ENCODE assay signal across 10 cellular contexts in the genomic region with DNA sequence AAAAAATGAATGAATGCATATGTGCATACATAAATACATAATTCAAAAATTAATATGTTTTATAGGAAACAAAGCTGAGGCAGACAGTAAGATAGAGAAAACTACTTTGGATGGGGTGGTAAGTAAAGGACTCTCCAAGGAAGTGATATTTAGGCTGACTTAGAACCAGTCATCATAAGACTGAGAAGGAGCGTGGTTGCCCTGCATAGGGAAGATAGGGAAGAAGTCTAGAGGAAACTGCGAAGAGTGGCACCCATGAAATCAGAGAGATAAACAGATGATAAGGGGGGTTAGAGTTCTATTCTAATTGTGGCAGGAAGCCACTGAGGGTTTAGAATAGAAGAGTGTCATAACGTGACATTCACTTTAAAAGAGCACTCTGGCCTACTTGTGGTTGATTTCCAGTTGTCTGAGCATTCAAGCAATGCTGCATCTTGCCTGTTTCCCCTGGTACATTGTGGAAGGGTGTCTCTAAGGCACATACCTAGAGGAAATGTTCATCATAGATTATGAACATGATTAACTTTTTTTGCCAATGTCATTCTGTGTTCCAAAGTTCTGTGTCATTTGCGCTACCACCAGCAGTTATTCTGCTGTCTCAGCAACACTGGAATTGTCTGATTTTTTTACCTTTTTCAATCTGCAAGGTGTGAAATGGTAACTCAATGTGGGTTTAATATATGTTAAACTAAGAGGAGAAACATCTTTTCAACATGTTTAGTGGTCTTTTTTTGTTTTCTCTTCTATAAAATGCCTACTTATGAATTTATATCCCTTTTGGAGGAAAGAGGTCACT. TPM values are rescaled to one million over a fixed set of nuclear protein-coding genes. Genes with fewer than 3 reads are reported as not detected.
DNase-seq lines count a peak whose midpoint lies in the region; ATAC-seq and TF ChIP-seq lines count a peak whose summit lies in the region.
"Had no signal": no experiment of that assay in that cellular context is flagged by ENCODE, and none has a peak within 500 bp of the region (broad histone marks: within the 10 kb centered on the region; RNA-seq: fewer than 3 reads in every experiment).

No MANE protein-coding gene starts in this region.

- peak; percentile 25 to 38 for DNase-seq in Kasumi-1 (lab: John Stamatoyannopoulos, UW)
- DNase-seq in choroid plexus epithelial cell (ENCODE audit: low read depth) = peak; percentile 60
- DNase-seq in renal cortical epithelial cell (ENCODE audit: low read depth) = peak; percentile 78
- DNase-seq in ovary = no peak
- no peak for DNase-seq in NOMO-1 treated with DMSO at 0.1 percent for 48 hours (lab: John Stamatoyannopoulos, UW; ENCODE audit: unreplicated experiment)
- DNase-seq in cerebellum (ENCODE audit: low spot score) = no peak
- DNase-seq: NCI-H2029, SHP77 had no signal

- H3K4me1 ChIP-seq in ovary (ENCODE audit: insufficient read depth) = peaks cover 4% of the 10 kb centered on the region

- intact Hi-C loops in ovary (cut with DNase I) = no loop called here

- no peak overlapping the region for H3K27ac ChIP-seq in ovary
- H3K27ac ChIP-seq: HL-60 had no signal

- H3K4me3 ChIP-seq in choroid plexus epithelial cell (ENCODE audit: low read depth, low read length) = no peak overlapping the region
- no peak overlapping the region for H3K4me3 ChIP-seq in ovary

- no peak for TF ChIP-seq CTCF in choroid plexus epithelial cell (conservative IDR thresholded peaks at IDR 0.05; ENCODE audit: low read depth, low read length)
- TF ChIP-seq CTCF in ovary (IDR thresholded peaks at IDR 0.05) = no peak

- 92 to 97% (median 94%) methylated on average over 4 of the region's 4 CpGs for WGBS in ovary, 3 donors

- no peaks in the 10 kb centered on the region for H3K9me3 ChIP-seq in ovary

- H3K36me3 ChIP-seq in ovary = no peaks in the 10 kb centered on the region

- no peak for TF ChIP-seq EP300 in ovary (IDR thresholded peaks at IDR 0.05)

- no peaks in the 10 kb centered on the region for H3K27me3 ChIP-seq in ovary

- no peak for TF ChIP-seq POLR2A in ovary (IDR thresholded peaks at IDR 0.05)

- ATAC-seq in GM18511 (IDR thresholded peaks at IDR 0.05; ENCODE audit: unreplicated experiment) = peak; percentile 58

RNA-seq across cellular contexts. Expression of a gene that starts 49.4 kb away (rescaled TPM):
- total RNA-seq in renal cortical epithelial cell (66.9 and 86.0 TPM in 2 replicates), ovary (10 to 100 TPM; 19.2 to 99.0 (median 32.2) TPM), cerebellum (8.6 TPM)
- 10 to 100 TPM; 28.4 to 42.5 TPM for polyA plus RNA-seq in ovary

Comparison
In these comparisons a context has a peak if more than half of its experiments do, and no peak if none do; other contexts are left out.
1. DNase-seq: peak in Kasumi-1 (2 of 2), choroid plexus epithelial cell (single experiment) and renal cortical epithelial cell (single experiment); none in ovary (0 of 5), NOMO-1 treated with DMSO at 0.1 percent for 48 hours (single experiment) and cerebellum (single experiment).